2 cellular contexts compared by ENCODE assay signal in the genomic region with DNA sequence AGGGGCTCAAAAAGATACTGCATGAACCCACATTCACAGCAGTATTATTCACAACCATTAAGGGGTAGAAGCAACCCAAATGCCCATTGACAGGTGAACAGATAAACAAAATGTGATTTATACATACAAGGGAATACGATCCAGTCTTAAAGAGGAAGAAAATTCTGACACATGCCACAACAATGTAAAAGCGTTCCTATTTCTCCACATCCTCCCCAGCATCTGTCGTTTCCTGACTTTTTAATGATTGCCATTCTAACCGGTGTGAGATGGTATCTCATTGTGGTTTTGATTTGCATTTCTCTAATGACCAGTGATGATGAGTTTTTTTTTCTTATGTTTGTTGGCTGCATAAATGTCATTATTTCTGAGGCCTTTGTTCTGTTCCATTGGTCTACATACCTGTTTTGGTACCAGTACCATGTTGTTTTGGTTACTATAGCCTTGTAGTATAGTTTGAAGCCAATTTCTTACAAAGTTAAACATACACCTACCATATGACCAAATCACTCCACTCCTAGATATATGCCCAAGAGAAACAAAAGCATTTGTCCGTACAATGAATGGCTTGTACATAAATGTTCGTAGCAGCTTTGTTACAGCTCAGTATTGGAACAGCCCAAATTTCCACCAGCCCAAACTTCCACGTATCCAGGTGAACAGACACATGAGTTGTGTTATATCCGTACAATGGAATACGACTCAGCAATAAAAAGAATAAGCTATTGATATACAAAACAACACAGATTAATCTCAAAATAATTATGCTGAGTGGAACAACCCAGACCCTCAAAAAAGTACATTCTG.
TF ChIP-seq lines count a peak whose summit lies in the region.

No MANE protein-coding gene starts in this region.

TF ChIP-seq in A549, 52 proteins besides CTCF, POLR2A, EP300 and RAD21 (continued from another document):
- TF ChIP-seq, protein P1, sequence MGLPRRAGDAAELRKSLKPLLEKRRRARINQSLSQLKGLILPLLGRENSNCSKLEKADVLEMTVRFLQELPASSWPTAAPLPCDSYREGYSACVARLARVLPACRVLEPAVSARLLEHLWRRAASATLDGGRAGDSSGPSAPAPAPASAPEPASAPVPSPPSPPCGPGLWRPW (IDR thresholded peaks at IDR 0.05): no peak
- TF ChIP-seq MAFK (IDR thresholded peaks at IDR 0.05; ENCODE audit: partially characterized antibody) (peak; percentile 7), HOXA7 (CRISPR knock-in tag; IDR thresholded peaks at IDR 0.05) (no peak), JUNB (IDR thresholded peaks at IDR 0.05) (no peak)

TF ChIP-seq in GM12878, 131 proteins besides CTCF, POLR2A, EP300 and RAD21 (continued from another document and continues in another):
- TF ChIP-seq WRNIP1 (IDR thresholded peaks at IDR 0.05; ENCODE audit: borderline replicate concordance, low read depth, low read length): no peak
- no peak for TF ChIP-seq TCF3 (IDR thresholded peaks at IDR 0.05; ENCODE audit: borderline replicate concordance, insufficient read depth, low read depth, low read length)
- TF ChIP-seq, protein P2, sequence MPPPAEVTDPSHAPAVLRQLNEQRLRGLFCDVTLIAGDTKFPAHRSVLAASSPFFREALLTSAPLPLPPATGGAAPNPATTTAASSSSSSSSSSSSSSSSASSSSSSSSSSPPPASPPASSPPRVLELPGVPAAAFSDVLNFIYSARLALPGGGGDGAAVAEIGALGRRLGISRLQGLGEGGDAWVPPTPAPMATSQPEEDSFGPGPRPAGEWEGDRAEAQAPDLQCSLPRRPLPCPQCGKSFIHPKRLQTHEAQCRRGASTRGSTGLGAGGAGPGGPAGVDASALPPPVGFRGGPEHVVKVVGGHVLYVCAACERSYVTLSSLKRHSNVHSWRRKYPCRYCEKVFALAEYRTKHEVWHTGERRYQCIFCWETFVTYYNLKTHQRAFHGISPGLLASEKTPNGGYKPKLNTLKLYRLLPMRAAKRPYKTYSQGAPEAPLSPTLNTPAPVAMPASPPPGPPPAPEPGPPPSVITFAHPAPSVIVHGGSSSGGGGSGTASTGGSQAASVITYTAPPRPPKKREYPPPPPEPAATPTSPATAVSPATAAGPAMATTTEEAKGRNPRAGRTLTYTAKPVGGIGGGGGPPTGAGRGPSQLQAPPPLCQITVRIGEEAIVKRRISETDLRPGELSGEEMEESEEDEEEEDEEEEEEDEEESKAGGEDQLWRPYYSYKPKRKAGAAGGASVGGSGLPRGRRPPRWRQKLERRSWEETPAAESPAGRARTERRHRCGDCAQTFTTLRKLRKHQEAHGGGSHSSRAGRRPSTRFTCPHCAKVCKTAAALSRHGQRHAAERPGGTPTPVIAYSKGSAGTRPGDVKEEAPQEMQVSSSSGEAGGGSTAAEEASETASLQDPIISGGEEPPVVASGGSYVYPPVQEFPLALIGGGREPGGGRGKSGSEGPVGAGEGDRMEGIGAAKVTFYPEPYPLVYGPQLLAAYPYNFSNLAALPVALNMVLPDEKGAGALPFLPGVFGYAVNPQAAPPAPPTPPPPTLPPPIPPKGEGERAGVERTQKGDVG (CRISPR knock-in tag; IDR thresholded peaks at IDR 0.05): no peak
- TF ChIP-seq, protein P3, sequence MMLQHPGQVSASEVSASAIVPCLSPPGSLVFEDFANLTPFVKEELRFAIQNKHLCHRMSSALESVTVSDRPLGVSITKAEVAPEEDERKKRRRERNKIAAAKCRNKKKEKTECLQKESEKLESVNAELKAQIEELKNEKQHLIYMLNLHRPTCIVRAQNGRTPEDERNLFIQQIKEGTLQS (IDR thresholded peaks at IDR 0.05; ENCODE audit: borderline replicate concordance, extremely low read depth, low read depth, low read length): no peak
- peak; percentile 66 for TF ChIP-seq MTA2 (IDR thresholded peaks at IDR 0.05; ENCODE audit: low read depth)
- TF ChIP-seq SIN3A (IDR thresholded peaks at IDR 0.05; ENCODE audit: low read depth, low read length): no peak
- no peak for TF ChIP-seq SMAD5 (IDR thresholded peaks at IDR 0.05; ENCODE audit: low read depth)
- no peak for TF ChIP-seq CHD1 (IDR thresholded peaks at IDR 0.05; ENCODE audit: low read depth, low read length)
- TF ChIP-seq IKZF1 (conservative IDR thresholded peaks at IDR 0.05): peak; percentile 32; the same call in 1 of the 2 replicates
- TF ChIP-seq ZZZ3 (IDR thresholded peaks at IDR 0.05; ENCODE audit: control insufficient read depth, insufficient read length, low read depth): no peak
- no peak for TF ChIP-seq BHLHE40 (IDR thresholded peaks at IDR 0.05; ENCODE audit: borderline replicate concordance in 1 of 2, low read depth in 2 of 2, low read length in 1 of 2)
- TF ChIP-seq MTA3 (IDR thresholded peaks at IDR 0.05; ENCODE audit: borderline replicate concordance, low read length): no peak
- no peak for TF ChIP-seq SMAD1 (IDR thresholded peaks at IDR 0.05; ENCODE audit: low read depth, partially characterized antibody)
- TF ChIP-seq BACH1 (IDR thresholded peaks at IDR 0.05; ENCODE audit: borderline replicate concordance): no peak
- TF ChIP-seq NFXL1 (IDR thresholded peaks at IDR 0.05; ENCODE audit: borderline replicate concordance): no peak
- TF ChIP-seq ZNF217 (IDR thresholded peaks at IDR 0.05): no peak
- TF ChIP-seq SUPT20H (IDR thresholded peaks at IDR 0.05; ENCODE audit: borderline replicate concordance, control insufficient read depth, low read depth, low read length): no peak
- TF ChIP-seq, protein P4, sequence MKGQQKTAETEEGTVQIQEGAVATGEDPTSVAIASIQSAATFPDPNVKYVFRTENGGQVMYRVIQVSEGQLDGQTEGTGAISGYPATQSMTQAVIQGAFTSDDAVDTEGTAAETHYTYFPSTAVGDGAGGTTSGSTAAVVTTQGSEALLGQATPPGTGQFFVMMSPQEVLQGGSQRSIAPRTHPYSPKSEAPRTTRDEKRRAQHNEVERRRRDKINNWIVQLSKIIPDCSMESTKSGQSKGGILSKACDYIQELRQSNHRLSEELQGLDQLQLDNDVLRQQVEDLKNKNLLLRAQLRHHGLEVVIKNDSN (IDR thresholded peaks at IDR 0.05; ENCODE audit: borderline replicate concordance, extremely low read length, insufficient read depth, low read depth, low read length): no peak
- TF ChIP-seq, protein P5, sequence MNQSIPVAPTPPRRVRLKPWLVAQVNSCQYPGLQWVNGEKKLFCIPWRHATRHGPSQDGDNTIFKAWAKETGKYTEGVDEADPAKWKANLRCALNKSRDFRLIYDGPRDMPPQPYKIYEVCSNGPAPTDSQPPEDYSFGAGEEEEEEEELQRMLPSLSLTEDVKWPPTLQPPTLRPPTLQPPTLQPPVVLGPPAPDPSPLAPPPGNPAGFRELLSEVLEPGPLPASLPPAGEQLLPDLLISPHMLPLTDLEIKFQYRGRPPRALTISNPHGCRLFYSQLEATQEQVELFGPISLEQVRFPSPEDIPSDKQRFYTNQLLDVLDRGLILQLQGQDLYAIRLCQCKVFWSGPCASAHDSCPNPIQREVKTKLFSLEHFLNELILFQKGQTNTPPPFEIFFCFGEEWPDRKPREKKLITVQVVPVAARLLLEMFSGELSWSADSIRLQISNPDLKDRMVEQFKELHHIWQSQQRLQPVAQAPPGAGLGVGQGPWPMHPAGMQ (IDR thresholded peaks at IDR 0.05; ENCODE audit: borderline replicate concordance): no peak
- TF ChIP-seq HDGF (IDR thresholded peaks at IDR 0.05): no peak
- TF ChIP-seq, protein P6, sequence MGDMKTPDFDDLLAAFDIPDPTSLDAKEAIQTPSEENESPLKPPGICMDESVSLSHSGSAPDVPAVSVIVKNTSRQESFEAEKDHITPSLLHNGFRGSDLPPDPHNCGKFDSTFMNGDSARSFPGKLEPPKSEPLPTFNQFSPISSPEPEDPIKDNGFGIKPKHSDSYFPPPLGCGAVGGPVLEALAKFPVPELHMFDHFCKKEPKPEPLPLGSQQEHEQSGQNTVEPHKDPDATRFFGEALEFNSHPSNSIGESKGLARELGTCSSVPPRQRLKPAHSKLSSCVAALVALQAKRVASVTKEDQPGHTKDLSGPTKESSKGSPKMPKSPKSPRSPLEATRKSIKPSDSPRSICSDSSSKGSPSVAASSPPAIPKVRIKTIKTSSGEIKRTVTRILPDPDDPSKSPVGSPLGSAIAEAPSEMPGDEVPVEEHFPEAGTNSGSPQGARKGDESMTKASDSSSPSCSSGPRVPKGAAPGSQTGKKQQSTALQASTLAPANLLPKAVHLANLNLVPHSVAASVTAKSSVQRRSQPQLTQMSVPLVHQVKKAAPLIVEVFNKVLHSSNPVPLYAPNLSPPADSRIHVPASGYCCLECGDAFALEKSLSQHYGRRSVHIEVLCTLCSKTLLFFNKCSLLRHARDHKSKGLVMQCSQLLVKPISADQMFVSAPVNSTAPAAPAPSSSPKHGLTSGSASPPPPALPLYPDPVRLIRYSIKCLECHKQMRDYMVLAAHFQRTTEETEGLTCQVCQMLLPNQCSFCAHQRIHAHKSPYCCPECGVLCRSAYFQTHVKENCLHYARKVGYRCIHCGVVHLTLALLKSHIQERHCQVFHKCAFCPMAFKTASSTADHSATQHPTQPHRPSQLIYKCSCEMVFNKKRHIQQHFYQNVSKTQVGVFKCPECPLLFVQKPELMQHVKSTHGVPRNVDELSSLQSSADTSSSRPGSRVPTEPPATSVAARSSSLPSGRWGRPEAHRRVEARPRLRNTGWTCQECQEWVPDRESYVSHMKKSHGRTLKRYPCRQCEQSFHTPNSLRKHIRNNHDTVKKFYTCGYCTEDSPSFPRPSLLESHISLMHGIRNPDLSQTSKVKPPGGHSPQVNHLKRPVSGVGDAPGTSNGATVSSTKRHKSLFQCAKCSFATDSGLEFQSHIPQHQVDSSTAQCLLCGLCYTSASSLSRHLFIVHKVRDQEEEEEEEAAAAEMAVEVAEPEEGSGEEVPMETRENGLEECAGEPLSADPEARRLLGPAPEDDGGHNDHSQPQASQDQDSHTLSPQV (IDR thresholded peaks at IDR 0.05): no peak
- no peak for TF ChIP-seq KDM1A (IDR thresholded peaks at IDR 0.05; ENCODE audit: borderline replicate concordance)
- TF ChIP-seq, protein P7, sequence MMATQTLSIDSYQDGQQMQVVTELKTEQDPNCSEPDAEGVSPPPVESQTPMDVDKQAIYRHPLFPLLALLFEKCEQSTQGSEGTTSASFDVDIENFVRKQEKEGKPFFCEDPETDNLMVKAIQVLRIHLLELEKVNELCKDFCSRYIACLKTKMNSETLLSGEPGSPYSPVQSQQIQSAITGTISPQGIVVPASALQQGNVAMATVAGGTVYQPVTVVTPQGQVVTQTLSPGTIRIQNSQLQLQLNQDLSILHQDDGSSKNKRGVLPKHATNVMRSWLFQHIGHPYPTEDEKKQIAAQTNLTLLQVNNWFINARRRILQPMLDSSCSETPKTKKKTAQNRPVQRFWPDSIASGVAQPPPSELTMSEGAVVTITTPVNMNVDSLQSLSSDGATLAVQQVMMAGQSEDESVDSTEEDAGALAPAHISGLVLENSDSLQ (IDR thresholded peaks at IDR 0.05): no peak
- TF ChIP-seq GATAD2B (conservative IDR thresholded peaks at IDR 0.05; ENCODE audit: low read depth): no peak
- TF ChIP-seq, protein P8, sequence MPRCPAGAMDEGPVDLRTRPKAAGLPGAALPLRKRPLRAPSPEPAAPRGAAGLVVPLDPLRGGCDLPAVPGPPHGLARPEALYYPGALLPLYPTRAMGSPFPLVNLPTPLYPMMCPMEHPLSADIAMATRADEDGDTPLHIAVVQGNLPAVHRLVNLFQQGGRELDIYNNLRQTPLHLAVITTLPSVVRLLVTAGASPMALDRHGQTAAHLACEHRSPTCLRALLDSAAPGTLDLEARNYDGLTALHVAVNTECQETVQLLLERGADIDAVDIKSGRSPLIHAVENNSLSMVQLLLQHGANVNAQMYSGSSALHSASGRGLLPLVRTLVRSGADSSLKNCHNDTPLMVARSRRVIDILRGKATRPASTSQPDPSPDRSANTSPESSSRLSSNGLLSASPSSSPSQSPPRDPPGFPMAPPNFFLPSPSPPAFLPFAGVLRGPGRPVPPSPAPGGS (IDR thresholded peaks at IDR 0.05; ENCODE audit: borderline replicate concordance, insufficient read depth, low read depth, low read length, poor library complexity, severe bottlenecking): no peak
- peak; percentile 31 to 51; a peak in 1 of 4 replicates for TF ChIP-seq IKZF2 (IDR thresholded peaks at IDR 0.05)
- TF ChIP-seq, protein P9, sequence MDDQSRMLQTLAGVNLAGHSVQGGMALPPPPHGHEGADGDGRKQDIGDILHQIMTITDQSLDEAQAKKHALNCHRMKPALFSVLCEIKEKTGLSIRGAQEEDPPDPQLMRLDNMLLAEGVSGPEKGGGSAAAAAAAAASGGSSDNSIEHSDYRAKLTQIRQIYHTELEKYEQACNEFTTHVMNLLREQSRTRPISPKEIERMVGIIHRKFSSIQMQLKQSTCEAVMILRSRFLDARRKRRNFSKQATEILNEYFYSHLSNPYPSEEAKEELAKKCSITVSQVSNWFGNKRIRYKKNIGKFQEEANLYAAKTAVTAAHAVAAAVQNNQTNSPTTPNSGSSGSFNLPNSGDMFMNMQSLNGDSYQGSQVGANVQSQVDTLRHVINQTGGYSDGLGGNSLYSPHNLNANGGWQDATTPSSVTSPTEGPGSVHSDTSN (IDR thresholded peaks at IDR 0.05; ENCODE audit: insufficient replicate concordance, low read depth, low read length): no peak
- TF ChIP-seq, protein P10, sequence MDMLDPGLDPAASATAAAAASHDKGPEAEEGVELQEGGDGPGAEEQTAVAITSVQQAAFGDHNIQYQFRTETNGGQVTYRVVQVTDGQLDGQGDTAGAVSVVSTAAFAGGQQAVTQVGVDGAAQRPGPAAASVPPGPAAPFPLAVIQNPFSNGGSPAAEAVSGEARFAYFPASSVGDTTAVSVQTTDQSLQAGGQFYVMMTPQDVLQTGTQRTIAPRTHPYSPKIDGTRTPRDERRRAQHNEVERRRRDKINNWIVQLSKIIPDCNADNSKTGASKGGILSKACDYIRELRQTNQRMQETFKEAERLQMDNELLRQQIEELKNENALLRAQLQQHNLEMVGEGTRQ (IDR thresholded peaks at IDR 0.05; ENCODE audit: borderline replicate concordance, low read depth, low read length): no peak
- TF ChIP-seq CHD4 (IDR thresholded peaks at IDR 0.05): no peak
- TF ChIP-seq, protein P11, sequence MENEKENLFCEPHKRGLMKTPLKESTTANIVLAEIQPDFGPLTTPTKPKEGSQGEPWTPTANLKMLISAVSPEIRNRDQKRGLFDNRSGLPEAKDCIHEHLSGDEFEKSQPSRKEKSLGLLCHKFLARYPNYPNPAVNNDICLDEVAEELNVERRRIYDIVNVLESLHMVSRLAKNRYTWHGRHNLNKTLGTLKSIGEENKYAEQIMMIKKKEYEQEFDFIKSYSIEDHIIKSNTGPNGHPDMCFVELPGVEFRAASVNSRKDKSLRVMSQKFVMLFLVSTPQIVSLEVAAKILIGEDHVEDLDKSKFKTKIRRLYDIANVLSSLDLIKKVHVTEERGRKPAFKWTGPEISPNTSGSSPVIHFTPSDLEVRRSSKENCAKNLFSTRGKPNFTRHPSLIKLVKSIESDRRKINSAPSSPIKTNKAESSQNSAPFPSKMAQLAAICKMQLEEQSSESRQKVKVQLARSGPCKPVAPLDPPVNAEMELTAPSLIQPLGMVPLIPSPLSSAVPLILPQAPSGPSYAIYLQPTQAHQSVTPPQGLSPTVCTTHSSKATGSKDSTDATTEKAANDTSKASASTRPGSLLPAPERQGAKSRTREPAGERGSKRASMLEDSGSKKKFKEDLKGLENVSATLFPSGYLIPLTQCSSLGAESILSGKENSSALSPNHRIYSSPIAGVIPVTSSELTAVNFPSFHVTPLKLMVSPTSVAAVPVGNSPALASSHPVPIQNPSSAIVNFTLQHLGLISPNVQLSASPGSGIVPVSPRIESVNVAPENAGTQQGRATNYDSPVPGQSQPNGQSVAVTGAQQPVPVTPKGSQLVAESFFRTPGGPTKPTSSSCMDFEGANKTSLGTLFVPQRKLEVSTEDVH (IDR thresholded peaks at IDR 0.05; ENCODE audit: low read depth, partially characterized antibody): no peak
- TF ChIP-seq DPF2 (IDR thresholded peaks at IDR 0.05): no peak
- TF ChIP-seq, protein P12, sequence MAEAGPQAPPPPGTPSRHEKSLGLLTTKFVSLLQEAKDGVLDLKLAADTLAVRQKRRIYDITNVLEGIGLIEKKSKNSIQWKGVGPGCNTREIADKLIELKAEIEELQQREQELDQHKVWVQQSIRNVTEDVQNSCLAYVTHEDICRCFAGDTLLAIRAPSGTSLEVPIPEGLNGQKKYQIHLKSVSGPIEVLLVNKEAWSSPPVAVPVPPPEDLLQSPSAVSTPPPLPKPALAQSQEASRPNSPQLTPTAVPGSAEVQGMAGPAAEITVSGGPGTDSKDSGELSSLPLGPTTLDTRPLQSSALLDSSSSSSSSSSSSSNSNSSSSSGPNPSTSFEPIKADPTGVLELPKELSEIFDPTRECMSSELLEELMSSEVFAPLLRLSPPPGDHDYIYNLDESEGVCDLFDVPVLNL (IDR thresholded peaks at IDR 0.05; ENCODE audit: low read depth, low read length): no peak
